ENCODE assay signal across 8 cellular contexts in the genomic region with DNA sequence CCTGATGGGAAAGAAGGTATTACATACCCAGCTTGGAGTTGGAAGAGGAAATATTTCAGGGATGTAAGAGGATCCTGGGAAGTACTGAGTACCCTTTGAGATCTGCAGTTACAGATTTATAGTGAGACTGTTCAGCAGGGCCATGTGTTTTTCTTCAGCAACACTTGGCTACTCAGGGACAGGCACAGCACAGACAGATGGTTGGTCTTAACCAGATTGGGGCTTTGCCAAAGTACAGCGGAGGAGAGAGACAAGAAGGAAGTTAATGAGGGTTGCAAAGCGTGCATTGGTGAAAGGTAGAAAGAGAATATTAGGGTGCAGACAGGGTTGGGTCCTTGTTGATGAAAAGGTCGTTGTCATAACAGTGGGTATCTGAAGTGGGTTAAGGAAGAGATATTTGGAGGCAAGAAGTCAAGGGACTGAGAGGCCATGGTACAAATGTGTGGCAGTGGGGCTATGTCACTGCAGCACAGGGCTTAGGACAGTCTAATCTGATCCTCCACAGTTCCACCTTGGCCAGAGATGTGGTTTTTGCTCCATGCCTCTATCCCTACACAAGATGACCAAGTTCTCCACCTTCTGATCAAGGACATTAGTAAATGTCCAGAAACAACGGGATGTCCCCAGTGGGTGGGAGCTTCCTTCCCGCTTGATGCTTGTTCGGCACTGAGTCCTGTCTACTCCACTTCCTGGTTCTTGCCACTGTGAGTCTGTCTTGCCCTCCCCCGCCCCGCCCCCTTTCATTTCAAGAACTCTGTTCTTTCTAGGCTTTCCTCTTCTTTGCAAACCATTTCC. TPM values are rescaled to one million over a fixed set of nuclear protein-coding genes. Genes with fewer than 3 reads are reported as not detected.
DNase-seq lines count a peak whose midpoint lies in the region; ATAC-seq and TF ChIP-seq lines count a peak whose summit lies in the region.

No MANE protein-coding gene starts in this region.

- no peaks in the 10 kb centered on the region for H3K27me3 Mint-ChIP-seq in glutamatergic neuron (ENCODE audit: unreplicated experiment)

- ATAC-seq in GM21717 (IDR thresholded peaks at IDR 0.05; ENCODE audit: unreplicated experiment) = no peak
- no peak for ATAC-seq in HG03460 (IDR thresholded peaks at IDR 0.05; ENCODE audit: unreplicated experiment)

- H3K36me3 Mint-ChIP-seq in glutamatergic neuron (ENCODE audit: unreplicated experiment) = no peaks in the 10 kb centered on the region

- H3K27ac ChIP-seq in HL-60 (replicated peaks) = no peak overlapping the region
- peak overlapping the region; percentile 23 for H3K27ac ChIP-seq in effector memory CD4-positive, alpha-beta T cell (ENCODE audit: insufficient read depth, low read length, poor library complexity, severe bottlenecking)

- peaks cover 1% of the 10 kb centered on the region for H3K4me1 Mint-ChIP-seq in glutamatergic neuron (ENCODE audit: low read depth, unreplicated experiment)

- TF ChIP-seq CTCF in HL-60 (IDR thresholded peaks at IDR 0.05; ENCODE audit: insufficient read depth, low read length) = no peak
- TF ChIP-seq CTCF in glutamatergic neuron (IDR thresholded peaks at IDR 0.05; ENCODE audit: partially characterized antibody, unreplicated experiment) = no peak

- H3K4me1 ChIP-seq in effector memory CD4-positive, alpha-beta T cell (ENCODE audit: control insufficient read depth, insufficient read depth, low read length, poor library complexity, severe bottlenecking) = no peaks in the 10 kb centered on the region

- H3K9me3 Mint-ChIP-seq in glutamatergic neuron (ENCODE audit: unreplicated experiment) = peaks cover 2% of the 10 kb centered on the region

- DNase-seq in HL-60 (ENCODE audit: low read depth in 1 of 2, low spot score in 1 of 2) = peak in 1 of 2 experiments; percentile 32
- DNase-seq in activated CD4-positive, CD25-positive, alpha-beta regulatory T cell treated with anti-CD3 and anti-CD28 coated beads, Interleukin-2, amount 50 U/mL, for 72 hours = peak; percentile 46
- DNase-seq in effector memory CD4-positive, alpha-beta T cell = peak in 2 of 3 donors; percentile 29 to 35
- DNase-seq in stimulated activated CD4-positive, alpha-beta T cell treated with anti-CD3 and anti-CD28 coated beads, Interleukin-4, amount 100 ng/mL, for 24 hours = peak; percentile 54
- no peak for DNase-seq in glutamatergic neuron
- no peak for DNase-seq in HT-29 (ENCODE audit: low spot score)

- peak overlapping the region; percentile 6; the same call in 1 of the 2 replicates for H3K4me3 ChIP-seq in HL-60 (replicated peaks; ENCODE audit: insufficient read depth, low read length)
- H3K4me3 ChIP-seq in effector memory CD4-positive, alpha-beta T cell (ENCODE audit: insufficient read depth, low read depth, low read length, poor library complexity, severe bottlenecking) = peak overlapping the region; percentile 38

- H3K4me3 Mint-ChIP-seq in glutamatergic neuron (ENCODE audit: unreplicated experiment) = no peak overlapping the region

- no peak overlapping the region for H3K27ac Mint-ChIP-seq in glutamatergic neuron (ENCODE audit: unreplicated experiment)

- H3K36me3 ChIP-seq in effector memory CD4-positive, alpha-beta T cell (ENCODE audit: control insufficient read depth, insufficient read depth, low read length) = no peaks in the 10 kb centered on the region

- H3K27me3 ChIP-seq in HL-60 (ENCODE audit: insufficient read depth, poor library complexity, severe bottlenecking) = no peaks in the 10 kb centered on the region
- no peaks in the 10 kb centered on the region for H3K27me3 ChIP-seq in effector memory CD4-positive, alpha-beta T cell (replicated peaks; ENCODE audit: control insufficient read depth, insufficient read depth, low read length, poor library complexity, severe bottlenecking)

- no peaks in the 10 kb centered on the region for H3K9me3 ChIP-seq in effector memory CD4-positive, alpha-beta T cell (ENCODE audit: control insufficient read depth, low read length)

RNA-seq across cellular contexts. Expression of a gene that starts 18.9 kb away (rescaled TPM):
- total RNA-seq in glutamatergic neuron (ENCODE audit: unreplicated experiment) = 4.3 TPM
- 22.0 and 26.5 TPM in 2 replicates for total RNA-seq in HT-29 (2014; rRNA removed; shearing (Covaris generic))

Comparison
In these comparisons a context has a peak if more than half of its experiments do, and no peak if none do; other contexts are left out.
1. DNase-seq: peak in activated CD4-positive, CD25-positive, alpha-beta regulatory T cell treated with anti-CD3 and anti-CD28 coated beads, Interleukin-2, amount 50 U/mL, for 72 hours (single experiment), effector memory CD4-positive, alpha-beta T cell (2 of 3) and stimulated activated CD4-positive, alpha-beta T cell treated with anti-CD3 and anti-CD28 coated beads, Interleukin-4, amount 100 ng/mL, for 24 hours (single experiment); none in glutamatergic neuron (single experiment) and HT-29 (single experiment).